ENCODE assay signal across 8 cellular contexts in genomic region chr1:225426395-225427248, GRCh38. TPM values are rescaled to one million over a fixed set of nuclear protein-coding genes. Genes with fewer than 3 reads are reported as not detected.
DNase-seq lines count a peak whose midpoint lies in the region; TF ChIP-seq lines count a peak whose summit lies in the region.

No MANE protein-coding gene starts in this region.

- H3K27me3 ChIP-seq in esophagus (ENCODE audit: control insufficient read depth in 1 of 2, insufficient read depth in 2 of 2, low read length in 2 of 2) (no peaks in the 10 kb centered on the region), muscle layer of colon (ENCODE audit: control insufficient read depth in 1 of 2, insufficient read depth in 2 of 2, low read length in 2 of 2) (no peaks in the 10 kb centered on the region)

- peaks cover 21% of the 10 kb centered on the region for H3K36me3 Mint-ChIP-seq in activated CD4-positive, alpha-beta memory T cell treated with anti-CD3 and anti-CD28 coated beads for 36 hours

- CTCF ChIA-PET in activated CD4-positive, alpha-beta memory T cell treated with anti-CD3 and anti-CD28 coated beads for 36 hours (lab: Charles Lee) = interaction anchor here (0.8 to 2.7 kb wide), 4 partner anchors 14 to 108 kb away, joined by 3 to 14 read pairs (median 5); no protein-coding TSS in a partner anchor

- H3K27ac Mint-ChIP-seq in activated CD4-positive, alpha-beta memory T cell treated with anti-CD3 and anti-CD28 coated beads for 36 hours = peak overlapping the region; percentile 79

- TF ChIP-seq CTCF in LNCaP clone FGC (IDR thresholded peaks at IDR 0.05; ENCODE audit: control insufficient read depth, extremely low read depth, insufficient read depth) = no peak

- 5 to 7% methylated on average over 37 of the region's 37 CpGs for WGBS in esophagus, 2 donors
- 6% methylated on average over 37 of the region's 37 CpGs for WGBS in urinary bladder

- H3K27me3 Mint-ChIP-seq in activated CD4-positive, alpha-beta memory T cell treated with anti-CD3 and anti-CD28 coated beads for 36 hours = no peaks in the 10 kb centered on the region

- H3K27ac ChIP-seq in esophagus (ENCODE audit: low read depth in 2 of 2, low read length in 1 of 2) (peak overlapping the region; percentile 98 to 99), muscle layer of colon (ENCODE audit: low read depth, low read length) (peak overlapping the region; percentile 97), urinary bladder (ENCODE audit: low read depth) (no peak overlapping the region)

- H3K4me1 Mint-ChIP-seq in activated CD4-positive, alpha-beta memory T cell treated with anti-CD3 and anti-CD28 coated beads for 36 hours (ENCODE audit: low read depth) = peaks cover 58% of the 10 kb centered on the region

- H3K4me1 ChIP-seq in esophagus (ENCODE audit: control insufficient read depth in 2 of 2, insufficient read depth in 2 of 2, low read length in 1 of 2) (peaks cover 4 to 5% of the 10 kb centered on the region in 2 donors), muscle layer of colon (ENCODE audit: insufficient read depth, low read length) (peaks cover 52% of the 10 kb centered on the region), urinary bladder (ENCODE audit: insufficient read depth) (peaks cover 2% of the 10 kb centered on the region)

- H3K36me3 ChIP-seq in esophagus (ENCODE audit: control insufficient read depth in 2 of 2, insufficient read depth in 2 of 2, low read length in 1 of 2) (no peaks in the 10 kb centered on the region), muscle layer of colon (ENCODE audit: insufficient read depth, low read length) (peaks cover under 1% of the 10 kb centered on the region), urinary bladder (ENCODE audit: insufficient read depth) (no peaks in the 10 kb centered on the region)

- DNase-seq in NCI-H146 (lab: John Stamatoyannopoulos, UW) (peak; percentile 50), NCI-H146 treated with DMSO at 0.1 percent for 48 hours (lab: John Stamatoyannopoulos, UW; ENCODE audit: unreplicated experiment) (no peak), LNCaP clone FGC (ENCODE audit: low read depth) (no peak), 8988T (no peak)
- DNase-seq in activated CD4-positive, alpha-beta memory T cell treated with anti-CD3 and anti-CD28 coated beads for 36 hours = peak; percentile 53

- H3K4me3 Mint-ChIP-seq in activated CD4-positive, alpha-beta memory T cell treated with anti-CD3 and anti-CD28 coated beads for 36 hours = peak overlapping the region; percentile 87

- H3K4me3 ChIP-seq in LNCaP clone FGC (ENCODE audit: low read depth, low read length) (peak overlapping the region; percentile 82), esophagus (ENCODE audit: low read depth in 1 of 2, low read length in 2 of 2) (peak overlapping the region; percentile 90 to 98), muscle layer of colon (ENCODE audit: low read depth in 1 of 2, low read length in 2 of 2) (peak overlapping the region; percentile 69 to 84), urinary bladder (ENCODE audit: low read depth, low read length) (peak overlapping the region; percentile 97)

- H3K9me3 ChIP-seq in esophagus (ENCODE audit: control insufficient read depth in 2 of 2, insufficient read depth in 1 of 2, low read depth in 1 of 2, low read length in 1 of 2) (no peaks in the 10 kb centered on the region), muscle layer of colon (ENCODE audit: low read length) (no peaks in the 10 kb centered on the region)

- POLR2A ChIA-PET in activated CD4-positive, alpha-beta memory T cell treated with anti-CD3 and anti-CD28 coated beads for 36 hours (lab: Charles Lee) = interaction anchor here (1.6 to 3.2 kb wide), 4 partner anchors 19 to 41 kb away, joined by 3 to 26 read pairs (median 18); no protein-coding TSS in a partner anchor

- intact Hi-C loops in activated CD4-positive, alpha-beta memory T cell treated with anti-CD3 and anti-CD28 coated beads for 36 hours (cut with micrococcal nuclease) = loop anchor here (5.0 kb wide), 3 partner anchors 351 to 804 kb away; partner anchors contain the start of genes H3-3A and SRP9

- peak overlapping the region; percentile 95 for H3K9ac ChIP-seq in muscle layer of colon (ENCODE audit: low read length)

- no peaks in the 10 kb centered on the region for H3K9me3 Mint-ChIP-seq in activated CD4-positive, alpha-beta memory T cell treated with anti-CD3 and anti-CD28 coated beads for 36 hours

RNA-seq across cellular contexts. Expression of gene LBR, which starts 1.2 kb away (rescaled TPM):
- total RNA-seq in activated CD4-positive, alpha-beta memory T cell treated with anti-CD3 and anti-CD28 coated beads for 36 hours = 100 to 1,000 TPM; 146 to 148 TPM
- polyA plus RNA-seq in esophagus = 10 to 100 TPM; 18.0 to 21.0 TPM
- 128 TPM for total RNA-seq in urinary bladder
- polyA plus RNA-seq in urinary bladder = 62.0 TPM

Comparison
In these comparisons a context has a peak if more than half of its experiments do, and no peak if none do; other contexts are left out.
1. DNase-seq: peak in NCI-H146 (single experiment) and activated CD4-positive, alpha-beta memory T cell treated with anti-CD3 and anti-CD28 coated beads for 36 hours (single experiment); none in NCI-H146 treated with DMSO at 0.1 percent for 48 hours (single experiment), LNCaP clone FGC (single experiment) and 8988T (single experiment).
2. Peak in every context shown above with its lines, with median percentiles within 50 percentile points of each other: H3K4me3 ChIP-seq.